Comparison of ENCODE assay signal across 1 cellular context in genomic region chr12:12901158-12901791, GRCh38.
TF ChIP-seq lines count a peak whose summit lies in the region.

No MANE protein-coding gene starts in this region.

TF ChIP-seq in HEK293, 187 proteins besides CTCF, POLR2A, EP300 and RAD21 (continued from another document and continues in another):
- TF ChIP-seq GLIS2 (tag by site-specific recombination; IDR thresholded peaks at IDR 0.05) = no peak
- TF ChIP-seq KLF8 (tag by site-specific recombination; IDR thresholded peaks at IDR 0.05) = peak; percentile 12; the same call in 1 of the 2 replicates
- TF ChIP-seq ZNF37A (tag by site-specific recombination; IDR thresholded peaks at IDR 0.05) = no peak
- no peak for TF ChIP-seq PRDM4 (tag by site-specific recombination; IDR thresholded peaks at IDR 0.05)
- no peak for TF ChIP-seq ZNF677 (tag by site-specific recombination; IDR thresholded peaks at IDR 0.05)
- no peak for TF ChIP-seq EGR2 (tag by site-specific recombination; IDR thresholded peaks at IDR 0.05; ENCODE audit: low read depth)
- TF ChIP-seq PRDM6 (tag by site-specific recombination; IDR thresholded peaks at IDR 0.05) = no peak; the same call in 1 of the 2 replicates
- no peak for TF ChIP-seq ZNF404 (tag by site-specific recombination; IDR thresholded peaks at IDR 0.05)
- no peak for TF ChIP-seq ZNF514 (tag by site-specific recombination; IDR thresholded peaks at IDR 0.05)
- TF ChIP-seq ZIC2 (tag by site-specific recombination; IDR thresholded peaks at IDR 0.05) = no peak
- TF ChIP-seq ZNF2 (tag by site-specific recombination; IDR thresholded peaks at IDR 0.05) = no peak
- no peak for TF ChIP-seq MEIS1 (CRISPR knock-in tag; IDR thresholded peaks at IDR 0.05; ENCODE audit: borderline replicate concordance)
- TF ChIP-seq, protein P1, sequence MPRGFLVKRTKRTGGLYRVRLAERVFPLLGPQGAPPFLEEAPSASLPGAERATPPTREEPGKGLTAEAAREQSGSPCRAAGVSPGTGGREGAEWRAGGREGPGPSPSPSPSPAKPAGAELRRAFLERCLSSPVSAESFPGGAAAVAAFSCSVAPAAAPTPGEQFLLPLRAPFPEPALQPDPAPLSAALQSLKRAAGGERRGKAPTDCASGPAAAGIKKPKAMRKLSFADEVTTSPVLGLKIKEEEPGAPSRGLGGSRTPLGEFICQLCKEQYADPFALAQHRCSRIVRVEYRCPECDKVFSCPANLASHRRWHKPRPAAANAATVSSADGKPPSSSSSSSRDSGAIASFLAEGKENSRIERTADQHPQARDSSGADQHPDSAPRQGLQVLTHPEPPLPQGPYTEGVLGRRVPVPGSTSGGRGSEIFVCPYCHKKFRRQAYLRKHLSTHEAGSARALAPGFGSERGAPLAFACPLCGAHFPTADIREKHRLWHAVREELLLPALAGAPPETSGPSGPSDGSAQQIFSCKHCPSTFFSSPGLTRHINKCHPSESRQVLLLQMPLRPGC (tag by site-specific recombination; IDR thresholded peaks at IDR 0.05) = no peak; the same call in 1 of the 2 replicates
- TF ChIP-seq, protein P2, sequence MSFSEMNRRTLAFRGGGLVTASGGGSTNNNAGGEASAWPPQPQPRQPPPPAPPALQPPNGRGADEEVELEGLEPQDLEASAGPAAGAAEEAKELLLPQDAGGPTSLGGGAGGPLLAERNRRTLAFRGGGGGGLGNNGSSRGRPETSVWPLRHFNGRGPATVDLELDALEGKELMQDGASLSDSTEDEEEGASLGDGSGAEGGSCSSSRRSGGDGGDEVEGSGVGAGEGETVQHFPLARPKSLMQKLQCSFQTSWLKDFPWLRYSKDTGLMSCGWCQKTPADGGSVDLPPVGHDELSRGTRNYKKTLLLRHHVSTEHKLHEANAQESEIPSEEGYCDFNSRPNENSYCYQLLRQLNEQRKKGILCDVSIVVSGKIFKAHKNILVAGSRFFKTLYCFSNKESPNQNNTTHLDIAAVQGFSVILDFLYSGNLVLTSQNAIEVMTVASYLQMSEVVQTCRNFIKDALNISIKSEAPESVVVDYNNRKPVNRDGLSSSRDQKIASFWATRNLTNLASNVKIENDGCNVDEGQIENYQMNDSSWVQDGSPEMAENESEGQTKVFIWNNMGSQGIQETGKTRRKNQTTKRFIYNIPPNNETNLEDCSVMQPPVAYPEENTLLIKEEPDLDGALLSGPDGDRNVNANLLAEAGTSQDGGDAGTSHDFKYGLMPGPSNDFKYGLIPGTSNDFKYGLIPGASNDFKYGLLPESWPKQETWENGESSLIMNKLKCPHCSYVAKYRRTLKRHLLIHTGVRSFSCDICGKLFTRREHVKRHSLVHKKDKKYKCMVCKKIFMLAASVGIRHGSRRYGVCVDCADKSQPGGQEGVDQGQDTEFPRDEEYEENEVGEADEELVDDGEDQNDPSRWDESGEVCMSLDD (tag by site-specific recombination; IDR thresholded peaks at IDR 0.05) = no peak
- TF ChIP-seq ZNF274 (IDR thresholded peaks at IDR 0.05; ENCODE audit: low read length) = no peak
- TF ChIP-seq ZNF274 (tag by site-specific recombination; IDR thresholded peaks at IDR 0.05; ENCODE audit: borderline replicate concordance) = no peak
- TF ChIP-seq ZNF416 (tag by site-specific recombination; IDR thresholded peaks at IDR 0.05) = no peak
- 0 out of 2 replicates have a peak, but pooled peaks have one; percentile 22 for TF ChIP-seq ZBTB21 (tag by site-specific recombination; IDR thresholded peaks at IDR 0.05)
- TF ChIP-seq GLI2 (tag by site-specific recombination; IDR thresholded peaks at IDR 0.05; ENCODE audit: borderline replicate concordance, low read depth) = no peak
- no peak for TF ChIP-seq ZNF792 (tag by site-specific recombination; IDR thresholded peaks at IDR 0.05)
- TF ChIP-seq ZNF658 (tag by site-specific recombination; IDR thresholded peaks at IDR 0.05) = no peak
- no peak for TF ChIP-seq ZNF670 (tag by site-specific recombination; IDR thresholded peaks at IDR 0.05; ENCODE audit: low read depth)
- TF ChIP-seq, protein P3, sequence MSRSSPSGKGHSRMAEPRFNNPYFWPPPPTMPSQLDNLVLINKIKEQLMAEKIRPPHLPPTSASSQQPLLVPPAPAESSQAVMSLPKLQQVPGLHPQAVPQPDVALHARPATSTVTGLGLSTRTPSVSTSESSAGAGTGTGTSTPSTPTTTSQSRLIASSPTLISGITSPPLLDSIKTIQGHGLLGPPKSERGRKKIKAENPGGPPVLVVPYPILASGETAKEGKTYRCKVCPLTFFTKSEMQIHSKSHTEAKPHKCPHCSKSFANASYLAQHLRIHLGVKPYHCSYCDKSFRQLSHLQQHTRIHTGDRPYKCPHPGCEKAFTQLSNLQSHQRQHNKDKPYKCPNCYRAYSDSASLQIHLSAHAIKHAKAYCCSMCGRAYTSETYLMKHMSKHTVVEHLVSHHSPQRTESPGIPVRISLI (tag by site-specific recombination; IDR thresholded peaks at IDR 0.05) = no peak
- TF ChIP-seq, protein P4, sequence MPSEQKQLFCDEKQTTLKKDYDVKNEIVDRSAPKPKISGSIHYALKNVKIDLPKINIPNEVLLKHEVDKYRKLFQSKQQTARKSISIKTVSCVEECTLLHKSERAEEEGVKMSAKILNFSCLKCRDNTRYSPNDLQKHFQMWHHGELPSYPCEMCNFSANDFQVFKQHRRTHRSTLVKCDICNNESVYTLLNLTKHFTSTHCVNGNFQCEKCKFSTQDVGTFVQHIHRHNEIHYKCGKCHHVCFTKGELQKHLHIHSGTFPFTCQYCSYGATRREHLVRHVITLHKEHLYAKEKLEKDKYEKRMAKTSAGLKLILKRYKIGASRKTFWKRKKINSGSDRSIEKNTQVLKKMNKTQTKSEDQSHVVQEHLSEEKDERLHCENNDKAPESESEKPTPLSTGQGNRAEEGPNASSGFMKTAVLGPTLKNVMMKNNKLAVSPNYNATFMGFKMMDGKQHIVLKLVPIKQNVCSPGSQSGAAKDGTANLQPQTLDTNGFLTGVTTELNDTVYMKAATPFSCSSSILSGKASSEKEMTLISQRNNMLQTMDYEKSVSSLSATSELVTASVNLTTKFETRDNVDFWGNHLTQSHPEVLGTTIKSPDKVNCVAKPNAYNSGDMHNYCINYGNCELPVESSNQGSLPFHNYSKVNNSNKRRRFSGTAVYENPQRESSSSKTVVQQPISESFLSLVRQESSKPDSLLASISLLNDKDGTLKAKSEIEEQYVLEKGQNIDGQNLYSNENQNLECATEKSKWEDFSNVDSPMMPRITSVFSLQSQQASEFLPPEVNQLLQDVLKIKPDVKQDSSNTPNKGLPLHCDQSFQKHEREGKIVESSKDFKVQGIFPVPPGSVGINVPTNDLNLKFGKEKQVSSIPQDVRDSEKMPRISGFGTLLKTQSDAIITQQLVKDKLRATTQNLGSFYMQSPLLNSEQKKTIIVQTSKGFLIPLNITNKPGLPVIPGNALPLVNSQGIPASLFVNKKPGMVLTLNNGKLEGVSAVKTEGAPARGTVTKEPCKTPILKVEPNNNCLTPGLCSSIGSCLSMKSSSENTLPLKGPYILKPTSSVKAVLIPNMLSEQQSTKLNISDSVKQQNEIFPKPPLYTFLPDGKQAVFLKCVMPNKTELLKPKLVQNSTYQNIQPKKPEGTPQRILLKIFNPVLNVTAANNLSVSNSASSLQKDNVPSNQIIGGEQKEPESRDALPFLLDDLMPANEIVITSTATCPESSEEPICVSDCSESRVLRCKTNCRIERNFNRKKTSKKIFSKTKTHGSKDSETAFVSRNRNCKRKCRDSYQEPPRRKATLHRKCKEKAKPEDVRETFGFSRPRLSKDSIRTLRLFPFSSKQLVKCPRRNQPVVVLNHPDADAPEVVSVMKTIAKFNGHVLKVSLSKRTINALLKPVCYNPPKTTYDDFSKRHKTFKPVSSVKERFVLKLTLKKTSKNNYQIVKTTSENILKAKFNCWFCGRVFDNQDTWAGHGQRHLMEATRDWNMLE (tag by site-specific recombination; conservative IDR thresholded peaks at IDR 0.05; ENCODE audit: low read depth) = no peak
- TF ChIP-seq ZNF830 (tag by site-specific recombination; IDR thresholded peaks at IDR 0.05; ENCODE audit: low read depth) = no peak
- TF ChIP-seq ZNF623 (tag by site-specific recombination; IDR thresholded peaks at IDR 0.05) = no peak
- no peak for TF ChIP-seq ZNF560 (tag by site-specific recombination; IDR thresholded peaks at IDR 0.05; ENCODE audit: borderline replicate concordance)
- no peak for TF ChIP-seq ZFP41 (tag by site-specific recombination; IDR thresholded peaks at IDR 0.05; ENCODE audit: borderline replicate concordance)
- TF ChIP-seq ZFP37 (tag by site-specific recombination; IDR thresholded peaks at IDR 0.05) = no peak
- no peak for TF ChIP-seq YY1 (tag by site-specific recombination; IDR thresholded peaks at IDR 0.05)
- TF ChIP-seq HOXA7 (CRISPR knock-in tag; IDR thresholded peaks at IDR 0.05; ENCODE audit: borderline replicate concordance) = no peak
- no peak for TF ChIP-seq ZNF341 (tag by site-specific recombination; IDR thresholded peaks at IDR 0.05; ENCODE audit: low read depth)
- TF ChIP-seq ZNF571 (tag by site-specific recombination; IDR thresholded peaks at IDR 0.05) = no peak
- TF ChIP-seq SALL2 (tag by site-specific recombination; IDR thresholded peaks at IDR 0.05; ENCODE audit: borderline replicate concordance) = no peak
- no peak for TF ChIP-seq ZNF148 (tag by site-specific recombination; IDR thresholded peaks at IDR 0.05; ENCODE audit: borderline replicate concordance)
- no peak for TF ChIP-seq ZNF791 (tag by site-specific recombination; IDR thresholded peaks at IDR 0.05)
- no peak for TF ChIP-seq ZNF146 (tag by site-specific recombination; IDR thresholded peaks at IDR 0.05)
- TF ChIP-seq ZNF175 (tag by site-specific recombination; IDR thresholded peaks at IDR 0.05) = no peak
- peak; percentile 61; the same call in 1 of the 2 replicates for TF ChIP-seq PATZ1 (tag by site-specific recombination; IDR thresholded peaks at IDR 0.05)
- no peak for TF ChIP-seq ZNF785 (tag by site-specific recombination; IDR thresholded peaks at IDR 0.05)
- TF ChIP-seq ZNF639 (tag by site-specific recombination; IDR thresholded peaks at IDR 0.05) = no peak
- TF ChIP-seq ZNF510 (tag by site-specific recombination; IDR thresholded peaks at IDR 0.05; ENCODE audit: insufficient replicate concordance) = no peak
